ENCODE assay signal across 8 cellular contexts in the genomic region with DNA sequence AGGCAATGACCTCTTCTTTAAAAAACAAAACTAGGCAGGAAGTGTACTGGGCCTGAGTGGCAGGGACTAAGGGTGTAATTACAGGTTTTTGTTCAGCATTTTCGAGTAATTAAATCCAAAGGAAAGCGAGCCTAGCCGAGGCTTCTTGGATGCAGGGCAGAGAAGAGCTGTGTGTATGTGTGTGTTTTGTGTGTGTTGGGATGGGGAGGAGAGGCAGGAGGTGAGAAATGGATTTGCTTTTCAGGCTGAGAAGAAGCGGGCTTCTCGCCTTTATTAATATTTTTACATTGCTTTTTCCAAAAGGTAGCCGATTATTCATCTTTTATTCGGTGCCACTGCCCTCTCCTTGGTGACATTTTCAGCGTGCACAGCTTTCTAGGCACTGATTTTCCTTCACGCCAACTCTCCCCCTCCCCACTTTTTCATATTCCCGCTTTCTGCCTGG. TPM values are rescaled to one million over a fixed set of nuclear protein-coding genes. Genes with fewer than 3 reads are reported as not detected.
DNase-seq lines count a peak whose midpoint lies in the region; ATAC-seq, FAIRE-seq and TF ChIP-seq lines count a peak whose summit lies in the region.

No MANE protein-coding gene starts in this region.

- H3K9ac ChIP-seq in astrocyte (ENCODE audit: low read length): peak overlapping the region; percentile 84

- no peaks in the 10 kb centered on the region for H3K27me3 Mint-ChIP-seq in astrocyte (ENCODE audit: low read depth, unreplicated experiment)
- no peaks in the 10 kb centered on the region for H3K27me3 Mint-ChIP-seq in natural killer cell treated with Interleukin-12 subunit alpha and Interleukin-12 subunit beta and Interleukin-15 and Interleukin-18, amount 100 ng/mL, for 72 hours

- H3K36me3 Mint-ChIP-seq in astrocyte (ENCODE audit: low read depth, unreplicated experiment): no peaks in the 10 kb centered on the region
- no peaks in the 10 kb centered on the region for H3K36me3 Mint-ChIP-seq in natural killer cell treated with Interleukin-12 subunit alpha and Interleukin-12 subunit beta and Interleukin-15 and Interleukin-18, amount 100 ng/mL, for 72 hours

- no peaks in the 10 kb centered on the region for H3K79me2 ChIP-seq in astrocyte (ENCODE audit: insufficient read depth, low read length)

- peak overlapping the region; percentile 87 for H3K4me2 ChIP-seq in astrocyte (ENCODE audit: low read length)

- no peak for ATAC-seq in natural killer cell treated with Interleukin-12 subunit alpha and Interleukin-12 subunit beta and Interleukin-15 and Interleukin-18, amount 100 ng/mL, for 72 hours
- no peak for ATAC-seq in GM21390 (IDR thresholded peaks at IDR 0.05; ENCODE audit: unreplicated experiment)

- H3K27me3 ChIP-seq in astrocyte (ENCODE audit: insufficient read depth, low read length): no peaks in the 10 kb centered on the region

- H3K4me1 ChIP-seq in astrocyte (ENCODE audit: insufficient read depth, low read length): peaks cover 73% of the 10 kb centered on the region

- H3K27ac ChIP-seq in C4-2B (peak overlapping the region; percentile 96; the same call in 1 of the 2 replicates), astrocyte (ENCODE audit: low read depth, low read length) (no peak overlapping the region)

- H3K4me1 Mint-ChIP-seq in astrocyte (ENCODE audit: low read depth, unreplicated experiment): peaks cover 60% of the 10 kb centered on the region
- H3K4me1 Mint-ChIP-seq in natural killer cell treated with Interleukin-12 subunit alpha and Interleukin-12 subunit beta and Interleukin-15 and Interleukin-18, amount 100 ng/mL, for 72 hours (ENCODE audit: low read depth in 2 of 2): peaks cover 76 to 82% of the 10 kb centered on the region in 2 donors

- DNase-seq in NCI-H1092 (lab: John Stamatoyannopoulos, UW): peak; percentile 48
- no peak for DNase-seq in astrocyte (ENCODE audit: low read depth)
- DNase-seq in natural killer cell treated with Interleukin-12 subunit alpha and Interleukin-12 subunit beta and Interleukin-15 and Interleukin-18, amount 100 ng/mL, for 72 hours (ENCODE audit: low spot score): no peak
- no peak for DNase-seq in cerebellum (ENCODE audit: low spot score)
- DNase-seq in NAMALWA (ENCODE audit: low spot score): no peak
- no peak for DNase-seq in NCI-H446 treated with DMSO at 0.1 percent for 48 hours (lab: John Stamatoyannopoulos, UW)

- H3K9me3 Mint-ChIP-seq in astrocyte (ENCODE audit: unreplicated experiment): no peaks in the 10 kb centered on the region
- no peaks in the 10 kb centered on the region for H3K9me3 Mint-ChIP-seq in natural killer cell treated with Interleukin-12 subunit alpha and Interleukin-12 subunit beta and Interleukin-15 and Interleukin-18, amount 100 ng/mL, for 72 hours

- no peaks in the 10 kb centered on the region for H3K9me3 ChIP-seq in astrocyte (ENCODE audit: insufficient read depth, low read depth, low read length)

- TF ChIP-seq CTCF in C4-2B (conservative IDR thresholded peaks at IDR 0.05) (no peak), astrocyte (IDR thresholded peaks at IDR 0.05; ENCODE audit: insufficient read depth, low read depth, low read length) (no peak)

- H4K20me1 ChIP-seq in astrocyte (ENCODE audit: insufficient read depth, low read length): no peaks in the 10 kb centered on the region

- no peaks in the 10 kb centered on the region for H3K36me3 ChIP-seq in astrocyte (ENCODE audit: insufficient read depth, low read length)

- H3K4me3 Mint-ChIP-seq in astrocyte (ENCODE audit: unreplicated experiment): no peak overlapping the region
- H3K4me3 Mint-ChIP-seq in natural killer cell treated with Interleukin-12 subunit alpha and Interleukin-12 subunit beta and Interleukin-15 and Interleukin-18, amount 100 ng/mL, for 72 hours: peak overlapping the region; percentile 94

- no peak for FAIRE-seq in astrocyte (lab: Jason Lieb, UNC)

- H3K27ac Mint-ChIP-seq in astrocyte (ENCODE audit: unreplicated experiment): peak overlapping the region; percentile 65
- H3K27ac Mint-ChIP-seq in natural killer cell treated with Interleukin-12 subunit alpha and Interleukin-12 subunit beta and Interleukin-15 and Interleukin-18, amount 100 ng/mL, for 72 hours: peak overlapping the region; percentile 95 to 98

- H2AFZ ChIP-seq in astrocyte (ENCODE audit: low read depth, low read length): no peak overlapping the region

- peak overlapping the region; percentile 39 for H3K4me3 ChIP-seq in astrocyte (ENCODE audit: insufficient read depth, low read depth, low read length)

RNA-seq across cellular contexts. Expression of a gene that starts 8.9 kb away (rescaled TPM):
- total RNA-seq in astrocyte (42.7 and 55.3 TPM in 2 replicates), cerebellum (28.5 TPM)
- total RNA-seq in natural killer cell treated with Interleukin-12 subunit alpha and Interleukin-12 subunit beta and Interleukin-15 and Interleukin-18, amount 100 ng/mL, for 72 hours: 10 to 100 TPM; 18.0 to 28.9 TPM
